20 cellular contexts compared by ENCODE assay signal in the genomic region with DNA sequence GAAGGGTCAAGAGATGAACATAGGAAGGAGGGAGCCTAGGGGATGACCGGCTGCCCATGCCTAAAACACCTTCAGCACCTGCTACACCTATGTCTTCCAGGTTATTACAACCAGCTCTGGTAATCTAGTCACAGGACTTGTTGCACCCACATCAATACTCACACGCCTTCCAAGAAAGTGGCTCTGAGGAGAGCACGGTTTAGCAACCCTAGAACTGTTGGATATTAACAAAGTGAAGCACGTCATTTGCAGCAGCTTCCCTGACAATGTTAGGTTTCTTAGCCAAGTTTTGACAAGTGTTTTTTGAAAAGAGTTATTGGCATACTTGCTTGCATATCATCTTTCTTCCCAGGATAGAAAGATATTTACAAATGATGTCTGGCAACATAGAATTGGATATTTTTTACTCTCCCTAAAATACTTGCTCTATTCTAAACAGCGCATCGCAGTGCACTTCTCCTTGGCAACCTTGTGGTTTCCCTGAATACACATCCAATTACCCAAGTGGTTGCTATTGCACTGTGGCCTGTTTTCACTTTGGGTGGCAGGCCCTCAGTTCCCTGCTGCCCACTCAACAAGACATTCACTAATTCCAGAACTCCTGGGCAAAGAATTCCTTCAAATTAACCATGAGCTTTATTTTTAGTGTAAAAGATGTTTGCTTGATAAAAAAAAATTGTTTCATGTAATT.
A peak's percentile ranks its signal among the peaks of the same experiment; 100 is the strongest.
DNase-seq lines count a peak whose midpoint lies in the region; ATAC-seq and TF ChIP-seq lines count a peak whose summit lies in the region.
"Had no signal": no experiment of that assay in that cellular context is flagged by ENCODE, and none has a peak within 500 bp of the region (broad histone marks: within the 10 kb centered on the region; RNA-seq: fewer than 3 reads in every experiment).

No MANE protein-coding gene starts in this region.

- CTCF ChIA-PET in WTC11 (lab: Charles Lee) = no interaction called here

- H3K36me3 Mint-ChIP-seq in central memory CD8-positive, alpha-beta T cell (ENCODE audit: insufficient read depth) = no peaks in the 10 kb centered on the region
- no peaks in the 10 kb centered on the region for H3K36me3 Mint-ChIP-seq in WTC11
- H3K36me3 Mint-ChIP-seq: brain, CD14-positive monocyte, natural killer cell, type B pancreatic cell had no signal

- H3K27ac Mint-ChIP-seq in central memory CD8-positive, alpha-beta T cell (ENCODE audit: low read depth) = no peak overlapping the region
- H3K27ac Mint-ChIP-seq in WTC11 = no peak overlapping the region
- H3K27ac Mint-ChIP-seq: CD14-positive monocyte, natural killer cell, type B pancreatic cell had no signal

- intact Hi-C loops in sciatic nerve (cut with DNase I) = loop anchor here (5.0 kb wide), 1 partner anchor 830 kb away; no protein-coding TSS in a partner anchor

- POLR2A ChIA-PET in WTC11 (lab: Charles Lee) = no interaction called here

- peaks cover 21% of the 10 kb centered on the region for H3K9me3 Mint-ChIP-seq in central memory CD8-positive, alpha-beta T cell
- H3K9me3 Mint-ChIP-seq in WTC11 = no peaks in the 10 kb centered on the region
- H3K9me3 Mint-ChIP-seq: natural killer cell, type B pancreatic cell had no signal

- H3K4me1 Mint-ChIP-seq in central memory CD8-positive, alpha-beta T cell = no peaks in the 10 kb centered on the region
- H3K4me1 Mint-ChIP-seq in WTC11 = no peaks in the 10 kb centered on the region
- H3K4me1 Mint-ChIP-seq: CD14-positive monocyte, natural killer cell had no signal

- no peaks in the 10 kb centered on the region for H3K27me3 Mint-ChIP-seq in central memory CD8-positive, alpha-beta T cell
- no peaks in the 10 kb centered on the region for H3K27me3 Mint-ChIP-seq in WTC11 (ENCODE audit: low read depth)

- ATAC-seq in central memory CD8-positive, alpha-beta T cell (replicated peaks; ENCODE audit: extremely low read depth, poor library complexity, severe bottlenecking) = peak; percentile 14
- ATAC-seq in sciatic nerve = peak; percentile 85
- ATAC-seq in GM18498 (IDR thresholded peaks at IDR 0.05; ENCODE audit: unreplicated experiment) = no peak
- no peak for ATAC-seq in WTC11
- ATAC-seq: activated T-cell treated with anti-CD3 and anti-CD28 coated beads, Interleukin-2, amount 50 U/mL, for 4 hours; heart left ventricle; natural killer cell had no signal

- H3K4me3 Mint-ChIP-seq in central memory CD8-positive, alpha-beta T cell = no peak overlapping the region
- no peak overlapping the region for H3K4me3 Mint-ChIP-seq in WTC11
- H3K4me3 Mint-ChIP-seq: activated T-cell treated with anti-CD3 and anti-CD28 coated beads, Interleukin-2, amount 50 U/mL, for 4 hours; CD14-positive monocyte; natural killer cell; type B pancreatic cell had no signal

- no peak for TF ChIP-seq CTCF in WTC11 (IDR thresholded peaks at IDR 0.05)

- DNase-seq in DMS 273 treated with DMSO at 0.1 percent for 48 hours (lab: John Stamatoyannopoulos, UW) (peak; percentile 75), NCI-H446 treated with DMSO at 0.1 percent for 48 hours (lab: John Stamatoyannopoulos, UW) (peak; percentile 79), sciatic nerve (ENCODE audit: low spot score) (no peak), activated T-cell treated with anti-CD3 and anti-CD28 coated beads for 4 hours (no peak), WTC11 (ENCODE audit: low spot score) (no peak)
- no peak for DNase-seq in central memory CD8-positive, alpha-beta T cell (ENCODE audit: low spot score in 2 of 2)
- DNase-seq: activated CD4-positive, alpha-beta T cell treated with anti-CD3 and anti-CD28 coated beads for 4 hours; activated gamma-delta T cell treated with Interleukin-2 at 50 U/mL for 16 hours; activated T-cell treated with anti-CD3 and anti-CD28 coated beads, Interleukin-2, amount 50 U/mL, for 4 hours; heart left ventricle; kidney; natural killer cell; ovary; SK-N-SH; stimulated activated CD4-positive, alpha-beta T cell treated with anti-CD3 and anti-CD28 coated beads, Interleukin-1b, Interleukin-23, amount 100 ng/mL, for 48 hours; T-helper 2 cell had no signal

TF ChIP-seq in WTC11, 78 proteins besides CTCF, POLR2A, EP300 and RAD21 (continues in another document):
- TF ChIP-seq GTF2I (CRISPR knock-in tag; conservative IDR thresholded peaks at IDR 0.05) = no peak
- no peak for TF ChIP-seq ZNF416 (CRISPR knock-in tag; IDR thresholded peaks at IDR 0.05)
- no peak for TF ChIP-seq SOX15 (CRISPR knock-in tag; IDR thresholded peaks at IDR 0.05)
- TF ChIP-seq TEAD4 (CRISPR knock-in tag; IDR thresholded peaks at IDR 0.05) = no peak
- TF ChIP-seq SMAD4 (CRISPR knock-in tag; IDR thresholded peaks at IDR 0.05) = no peak
- TF ChIP-seq TP53 (CRISPR knock-in tag; IDR thresholded peaks at IDR 0.05) = no peak
- TF ChIP-seq, protein P1, sequence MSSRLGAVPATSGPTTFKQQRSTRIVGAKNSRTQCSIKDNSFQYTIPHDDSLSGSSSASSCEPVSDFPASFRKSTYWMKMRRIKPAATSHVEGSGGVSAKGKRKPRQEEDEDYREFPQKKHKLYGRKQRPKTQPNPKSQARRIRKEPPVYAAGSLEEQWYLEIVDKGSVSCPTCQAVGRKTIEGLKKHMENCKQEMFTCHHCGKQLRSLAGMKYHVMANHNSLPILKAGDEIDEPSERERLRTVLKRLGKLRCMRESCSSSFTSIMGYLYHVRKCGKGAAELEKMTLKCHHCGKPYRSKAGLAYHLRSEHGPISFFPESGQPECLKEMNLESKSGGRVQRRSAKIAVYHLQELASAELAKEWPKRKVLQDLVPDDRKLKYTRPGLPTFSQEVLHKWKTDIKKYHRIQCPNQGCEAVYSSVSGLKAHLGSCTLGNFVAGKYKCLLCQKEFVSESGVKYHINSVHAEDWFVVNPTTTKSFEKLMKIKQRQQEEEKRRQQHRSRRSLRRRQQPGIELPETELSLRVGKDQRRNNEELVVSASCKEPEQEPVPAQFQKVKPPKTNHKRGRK (CRISPR knock-in tag; IDR thresholded peaks at IDR 0.05; ENCODE audit: borderline replicate concordance) = no peak
- TF ChIP-seq, protein P2, sequence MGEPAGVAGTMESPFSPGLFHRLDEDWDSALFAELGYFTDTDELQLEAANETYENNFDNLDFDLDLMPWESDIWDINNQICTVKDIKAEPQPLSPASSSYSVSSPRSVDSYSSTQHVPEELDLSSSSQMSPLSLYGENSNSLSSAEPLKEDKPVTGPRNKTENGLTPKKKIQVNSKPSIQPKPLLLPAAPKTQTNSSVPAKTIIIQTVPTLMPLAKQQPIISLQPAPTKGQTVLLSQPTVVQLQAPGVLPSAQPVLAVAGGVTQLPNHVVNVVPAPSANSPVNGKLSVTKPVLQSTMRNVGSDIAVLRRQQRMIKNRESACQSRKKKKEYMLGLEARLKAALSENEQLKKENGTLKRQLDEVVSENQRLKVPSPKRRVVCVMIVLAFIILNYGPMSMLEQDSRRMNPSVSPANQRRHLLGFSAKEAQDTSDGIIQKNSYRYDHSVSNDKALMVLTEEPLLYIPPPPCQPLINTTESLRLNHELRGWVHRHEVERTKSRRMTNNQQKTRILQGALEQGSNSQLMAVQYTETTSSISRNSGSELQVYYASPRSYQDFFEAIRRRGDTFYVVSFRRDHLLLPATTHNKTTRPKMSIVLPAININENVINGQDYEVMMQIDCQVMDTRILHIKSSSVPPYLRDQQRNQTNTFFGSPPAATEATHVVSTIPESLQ (CRISPR knock-in tag; IDR thresholded peaks at IDR 0.05) = no peak
- TF ChIP-seq, protein P3, sequence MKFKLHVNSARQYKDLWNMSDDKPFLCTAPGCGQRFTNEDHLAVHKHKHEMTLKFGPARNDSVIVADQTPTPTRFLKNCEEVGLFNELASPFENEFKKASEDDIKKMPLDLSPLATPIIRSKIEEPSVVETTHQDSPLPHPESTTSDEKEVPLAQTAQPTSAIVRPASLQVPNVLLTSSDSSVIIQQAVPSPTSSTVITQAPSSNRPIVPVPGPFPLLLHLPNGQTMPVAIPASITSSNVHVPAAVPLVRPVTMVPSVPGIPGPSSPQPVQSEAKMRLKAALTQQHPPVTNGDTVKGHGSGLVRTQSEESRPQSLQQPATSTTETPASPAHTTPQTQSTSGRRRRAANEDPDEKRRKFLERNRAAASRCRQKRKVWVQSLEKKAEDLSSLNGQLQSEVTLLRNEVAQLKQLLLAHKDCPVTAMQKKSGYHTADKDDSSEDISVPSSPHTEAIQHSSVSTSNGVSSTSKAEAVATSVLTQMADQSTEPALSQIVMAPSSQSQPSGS (CRISPR knock-in tag; IDR thresholded peaks at IDR 0.05; ENCODE audit: borderline replicate concordance, low read depth) = no peak
- TF ChIP-seq, protein P4, sequence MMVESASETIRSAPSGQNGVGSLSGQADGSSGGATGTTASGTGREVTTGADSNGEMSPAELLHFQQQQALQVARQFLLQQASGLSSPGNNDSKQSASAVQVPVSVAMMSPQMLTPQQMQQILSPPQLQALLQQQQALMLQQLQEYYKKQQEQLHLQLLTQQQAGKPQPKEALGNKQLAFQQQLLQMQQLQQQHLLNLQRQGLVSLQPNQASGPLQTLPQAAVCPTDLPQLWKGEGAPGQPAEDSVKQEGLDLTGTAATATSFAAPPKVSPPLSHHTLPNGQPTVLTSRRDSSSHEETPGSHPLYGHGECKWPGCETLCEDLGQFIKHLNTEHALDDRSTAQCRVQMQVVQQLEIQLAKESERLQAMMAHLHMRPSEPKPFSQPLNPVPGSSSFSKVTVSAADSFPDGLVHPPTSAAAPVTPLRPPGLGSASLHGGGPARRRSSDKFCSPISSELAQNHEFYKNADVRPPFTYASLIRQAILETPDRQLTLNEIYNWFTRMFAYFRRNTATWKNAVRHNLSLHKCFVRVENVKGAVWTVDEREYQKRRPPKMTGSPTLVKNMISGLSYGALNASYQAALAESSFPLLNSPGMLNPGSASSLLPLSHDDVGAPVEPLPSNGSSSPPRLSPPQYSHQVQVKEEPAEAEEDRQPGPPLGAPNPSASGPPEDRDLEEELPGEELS (CRISPR knock-in tag; IDR thresholded peaks at IDR 0.05) = no peak
- no peak for TF ChIP-seq OVOL2 (CRISPR knock-in tag; IDR thresholded peaks at IDR 0.05; ENCODE audit: borderline replicate concordance)
- no peak for TF ChIP-seq NR1H2 (CRISPR knock-in tag; IDR thresholded peaks at IDR 0.05)
- no peak for TF ChIP-seq ZNF232 (CRISPR knock-in tag; IDR thresholded peaks at IDR 0.05)
- TF ChIP-seq, protein P5, sequence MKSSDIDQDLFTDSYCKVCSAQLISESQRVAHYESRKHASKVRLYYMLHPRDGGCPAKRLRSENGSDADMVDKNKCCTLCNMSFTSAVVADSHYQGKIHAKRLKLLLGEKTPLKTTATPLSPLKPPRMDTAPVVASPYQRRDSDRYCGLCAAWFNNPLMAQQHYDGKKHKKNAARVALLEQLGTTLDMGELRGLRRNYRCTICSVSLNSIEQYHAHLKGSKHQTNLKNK (CRISPR knock-in tag; IDR thresholded peaks at IDR 0.05) = no peak

Comparison
In these comparisons a context has a peak if more than half of its experiments do, and no peak if none do; other contexts are left out.
1. DNase-seq: peak in DMS 273 treated with DMSO at 0.1 percent for 48 hours (single experiment) and NCI-H446 treated with DMSO at 0.1 percent for 48 hours (single experiment); none in central memory CD8-positive, alpha-beta T cell (0 of 2), sciatic nerve (single experiment), activated T-cell treated with anti-CD3 and anti-CD28 coated beads for 4 hours (single experiment) and WTC11 (single experiment).
2. ATAC-seq: peak in central memory CD8-positive, alpha-beta T cell (single experiment) and sciatic nerve (single experiment); none in GM18498 (single experiment) and WTC11 (single experiment).